ENCODE assay signal across 1 cellular context in the genomic region with DNA sequence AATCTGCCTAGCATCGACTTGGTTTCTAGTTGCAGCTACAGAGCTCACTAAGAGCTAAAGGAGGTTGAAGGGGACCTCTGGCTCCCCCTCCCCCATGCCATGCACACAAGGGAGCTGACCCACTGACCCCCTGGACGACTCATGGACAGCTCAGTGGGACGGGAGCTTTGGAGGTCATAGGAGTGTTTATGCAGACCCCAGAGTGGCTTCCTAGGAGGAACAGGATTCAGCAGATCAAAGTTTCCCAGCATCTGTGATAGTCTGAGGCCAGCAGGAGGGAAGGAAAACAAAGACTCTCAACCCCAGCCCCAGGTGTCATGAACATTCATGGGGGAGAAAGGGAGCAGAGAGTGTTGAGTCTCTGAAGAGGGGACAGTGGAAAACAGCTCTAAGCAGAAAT.
TF ChIP-seq lines count a peak whose summit lies in the region.

No MANE protein-coding gene starts in this region.

TF ChIP-seq in IMR-90, 13 proteins besides CTCF, POLR2A, EP300 and RAD21 (continued from another document):
- no peak for TF ChIP-seq MXI1 (IDR thresholded peaks at IDR 0.05; ENCODE audit: borderline replicate concordance, low read depth, low read length)
